9 cellular contexts compared by ENCODE assay signal in genomic region chr7:69803699-69804516, GRCh38.
DNase-seq lines count a peak whose midpoint lies in the region; ATAC-seq and TF ChIP-seq lines count a peak whose summit lies in the region.
"Had no signal": no experiment of that assay in that cellular context is flagged by ENCODE, and none has a peak within 500 bp of the region (broad histone marks: within the 10 kb centered on the region; RNA-seq: fewer than 3 reads in every experiment).

No MANE protein-coding gene starts in this region.

- H3K27me3 Mint-ChIP-seq in natural killer cell (ENCODE audit: low read depth in 2 of 2): no peaks in the 10 kb centered on the region

- peaks cover 29 to 35% of the 10 kb centered on the region in 2 donors for H3K4me1 Mint-ChIP-seq in natural killer cell

- H3K27ac Mint-ChIP-seq in natural killer cell: peak overlapping the region; percentile 29 to 76
- H3K27ac Mint-ChIP-seq: activated naive CD8-positive, alpha-beta T cell treated with anti-CD3 and anti-CD28 coated beads, Interleukin-2, amount 10 ng/mL, durations not matched to agents 7 days and 5 days had no signal

- H3K36me3 Mint-ChIP-seq in natural killer cell: no peaks in the 10 kb centered on the region
- H3K36me3 Mint-ChIP-seq: activated naive CD8-positive, alpha-beta T cell treated with anti-CD3 and anti-CD28 coated beads, Interleukin-2, amount 10 ng/mL, durations not matched to agents 7 days and 5 days had no signal

- ATAC-seq in GM18907 (IDR thresholded peaks at IDR 0.05; ENCODE audit: unreplicated experiment) (peak; percentile 97), GM21528 (IDR thresholded peaks at IDR 0.05; ENCODE audit: low FRiP score, unreplicated experiment) (peak; percentile 89), HG03139 (IDR thresholded peaks at IDR 0.05; ENCODE audit: unreplicated experiment) (peak; percentile 72), natural killer cell (peak; percentile 49 to 80 (median 72)), omental fat pad (ENCODE audit: low FRiP score) (no peak)

- intact Hi-C loops in natural killer cell (cut with micrococcal nuclease): loop anchor here (5.0 kb wide), 1 partner anchor 202 kb away; no protein-coding TSS in a partner anchor

- no peak for TF ChIP-seq CTCF in natural killer cell (IDR thresholded peaks at IDR 0.05)
- TF ChIP-seq CTCF in omental fat pad (IDR thresholded peaks at IDR 0.05): no peak

- peak overlapping the region; percentile 47 for H3K4me3 Mint-ChIP-seq in natural killer cell
- H3K4me3 Mint-ChIP-seq: activated naive CD8-positive, alpha-beta T cell treated with anti-CD3 and anti-CD28 coated beads, Interleukin-2, amount 10 ng/mL, durations not matched to agents 7 days and 5 days had no signal

- no peaks in the 10 kb centered on the region for H3K9me3 Mint-ChIP-seq in natural killer cell
- H3K9me3 Mint-ChIP-seq: activated naive CD8-positive, alpha-beta T cell treated with anti-CD3 and anti-CD28 coated beads, Interleukin-2, amount 10 ng/mL, durations not matched to agents 7 days and 5 days had no signal

- DNase-seq in natural killer cell: no peak
- no peak for DNase-seq in omental fat pad (ENCODE audit: low spot score)
- no peak for DNase-seq in DMS53 (lab: John Stamatoyannopoulos, UW)
- DNase-seq in GOT3 (lab: John Stamatoyannopoulos, UW): no peak
- DNase-seq: activated naive CD8-positive, alpha-beta T cell treated with anti-CD3 and anti-CD28 coated beads, Interleukin-2, amount 10 ng/mL, durations not matched to agents 7 days and 5 days; effector CD8-positive, alpha-beta T cell had no signal
